In genomic region chr5:66407739-66408138, GRCh38 we compare ENCODE assay signal across 15 cellular contexts.
DNase-seq lines count a peak whose midpoint lies in the region; ATAC-seq and TF ChIP-seq lines count a peak whose summit lies in the region.
"Had no signal": no experiment of that assay in that cellular context is flagged by ENCODE, and none has a peak within 500 bp of the region (broad histone marks: within the 10 kb centered on the region; RNA-seq: fewer than 3 reads in every experiment).

No MANE protein-coding gene starts in this region.

- H3K36me3 ChIP-seq in left ventricle myocardium inferior: peaks cover 11% of the 10 kb centered on the region
- H3K36me3 ChIP-seq in A673 (ENCODE audit: insufficient read depth, low read length, poor library complexity, severe bottlenecking): no peaks in the 10 kb centered on the region
- H3K36me3 ChIP-seq: BLaER1, HAP-1 had no signal

- POLR2A ChIA-PET in A673 (lab: Charles Lee; ENCODE audit: low non-redundant PET): no interaction called here

- intact Hi-C loops in left ventricle myocardium inferior (cut with micrococcal nuclease) (no loop called here), left ventricle myocardium superior (cut with micrococcal nuclease) (no loop called here), A673 (cut with micrococcal nuclease; ENCODE audit: unreplicated experiment) (no loop called here)

- CTCF ChIA-PET in A673 (lab: Charles Lee): no interaction called here

- H3K4me1 ChIP-seq in left ventricle myocardium inferior (no peaks in the 10 kb centered on the region), A673 (ENCODE audit: insufficient read depth, low read length, poor library complexity, severe bottlenecking) (no peaks in the 10 kb centered on the region)
- H3K4me1 ChIP-seq: BLaER1, Caco-2, HAP-1 had no signal

- peaks cover 7% of the 10 kb centered on the region for H3K9me3 ChIP-seq in left ventricle myocardium inferior (replicated peaks)
- H3K9me3 ChIP-seq in A673 (ENCODE audit: low read depth, low read length, poor library complexity, severe bottlenecking): no peaks in the 10 kb centered on the region
- H3K9me3 ChIP-seq: Caco-2, HAP-1 had no signal

- H3K4me3 ChIP-seq in left ventricle myocardium inferior: no peak overlapping the region
- no peak overlapping the region for H3K4me3 ChIP-seq in A673 (ENCODE audit: low read depth, low read length, poor library complexity, severe bottlenecking)
- H3K4me3 ChIP-seq: BLaER1, HAP-1 had no signal

- no TSS peak for BruUV-seq in A673 (replicated peaks; lab: Mats Ljungman, UMichigan)

- DNase-seq in left ventricle myocardium inferior (no peak), left ventricle myocardium superior (no peak), left kidney (ENCODE audit: low read depth, low spot score) (peak; percentile 24), progenitor cell of endocrine pancreas (ENCODE audit: low spot score, unreplicated experiment) (no peak), A673 (ENCODE audit: low spot score) (no peak), germinal center (ENCODE audit: low spot score) (no peak)
- DNase-seq: Caco-2; CD4-positive, CD25-positive, alpha-beta regulatory T cell; CD8-positive, alpha-beta T cell; DND-41; GOT3 had no signal

- H3K27me3 ChIP-seq in left ventricle myocardium inferior (ENCODE audit: low read depth): no peaks in the 10 kb centered on the region
- no peaks in the 10 kb centered on the region for H3K27me3 ChIP-seq in A673 (replicated peaks; ENCODE audit: insufficient read depth, low read depth, low read length, poor library complexity)
- H3K27me3 ChIP-seq: BLaER1 had no signal

- H3K27ac Mint-ChIP-seq in progenitor cell of endocrine pancreas: peak overlapping the region; percentile 21
- H3K27ac Mint-ChIP-seq: B cell; CD4-positive, CD25-positive, alpha-beta regulatory T cell; CD8-positive, alpha-beta T cell had no signal

- H3K9me3 Mint-ChIP-seq in progenitor cell of endocrine pancreas (ENCODE audit: low read depth): peaks cover 14% of the 10 kb centered on the region
- H3K9me3 Mint-ChIP-seq: CD8-positive, alpha-beta T cell had no signal

- ATAC-seq in left ventricle myocardium superior: no peak
- ATAC-seq: CD8-positive, alpha-beta T cell had no signal

- peaks cover 21% of the 10 kb centered on the region for H3K4me1 Mint-ChIP-seq in progenitor cell of endocrine pancreas (ENCODE audit: low read depth)
- H3K4me1 Mint-ChIP-seq: B cell; CD4-positive, CD25-positive, alpha-beta regulatory T cell had no signal

- no peaks in the 10 kb centered on the region for H3K27me3 Mint-ChIP-seq in progenitor cell of endocrine pancreas

- no peak overlapping the region for H3K4me3 Mint-ChIP-seq in progenitor cell of endocrine pancreas (ENCODE audit: low read depth)
- H3K4me3 Mint-ChIP-seq: B cell; CD4-positive, CD25-positive, alpha-beta regulatory T cell; CD8-positive, alpha-beta T cell had no signal

- TF ChIP-seq CTCF in left ventricle myocardium inferior (IDR thresholded peaks at IDR 0.05; ENCODE audit: borderline replicate concordance): no peak
- TF ChIP-seq CTCF in progenitor cell of endocrine pancreas (IDR thresholded peaks at IDR 0.05; ENCODE audit: unreplicated experiment): no peak
- TF ChIP-seq CTCF in A673 (conservative IDR thresholded peaks at IDR 0.05; ENCODE audit: low read depth, low read length): no peak

- H3K27ac ChIP-seq in left ventricle myocardium inferior (replicated peaks) (peak overlapping the region; percentile 10), A673 (ENCODE audit: low read depth, low read length, poor library complexity, severe bottlenecking) (no peak overlapping the region)
- H3K27ac ChIP-seq: BLaER1, C4-2B had no signal

- H3K36me3 Mint-ChIP-seq in progenitor cell of endocrine pancreas (ENCODE audit: insufficient read depth): peaks cover 2% of the 10 kb centered on the region
- H3K36me3 Mint-ChIP-seq: CD4-positive, CD25-positive, alpha-beta regulatory T cell; CD8-positive, alpha-beta T cell had no signal
